In genomic region chr11:126310229-126310991, GRCh38 we compare ENCODE assay signal across 8 cellular contexts. TPM values are rescaled to one million over a fixed set of nuclear protein-coding genes. Genes with fewer than 3 reads are reported as not detected.
DNase-seq lines count a peak whose midpoint lies in the region; ATAC-seq and TF ChIP-seq lines count a peak whose summit lies in the region.

No MANE protein-coding gene starts in this region.

- no peaks in the 10 kb centered on the region for H3K4me1 ChIP-seq in cardiac muscle cell (ENCODE audit: low read depth)

- no peaks in the 10 kb centered on the region for H3K36me3 ChIP-seq in cardiac muscle cell

- TF ChIP-seq CTCF in cardiac muscle cell (IDR thresholded peaks at IDR 0.05; ENCODE audit: low read depth, low read length), result peak; percentile 92

- H3K4me3 ChIP-seq in cardiac muscle cell, result no peak overlapping the region

- H3K9me3 ChIP-seq in cardiac muscle cell (ENCODE audit: low read depth), result no peaks in the 10 kb centered on the region

- H3K27ac ChIP-seq in cardiac muscle cell, result no peak overlapping the region

- ATAC-seq in GM21381 (IDR thresholded peaks at IDR 0.05; ENCODE audit: unreplicated experiment) (peak; percentile 31), SK-N-SH treated with all-trans-retinoic acid at 6 μM for 48 hours (peak; percentile 99), HG02938 (IDR thresholded peaks at IDR 0.05; ENCODE audit: unreplicated experiment) (no peak)

- DNase-seq in COLO668 (lab: John Stamatoyannopoulos, UW; ENCODE audit: unreplicated experiment) (peak; percentile 69), Kasumi-1 (lab: John Stamatoyannopoulos, UW) (peak; percentile 39 to 44), cardiac muscle cell (ENCODE audit: low read depth in 1 of 2, low spot score in 1 of 2) (peak; percentile 85), posterior cingulate gyrus (peak; percentile 62 to 97 (median 82))
- peak; percentile 11 for DNase-seq in activated naive CD8-positive, alpha-beta T cell treated with anti-CD3 and anti-CD28 coated beads, Interleukin-2, amount 50 U/mL, for 16 hours (ENCODE audit: low read depth, low spot score)

- intact Hi-C loops in posterior cingulate gyrus (cut with DNase I), result loop anchor here (1.0 to 5.0 kb wide), 2 partner anchors 42 to 170 kb away; no protein-coding TSS in a partner anchor

- no peaks in the 10 kb centered on the region for H3K27me3 ChIP-seq in cardiac muscle cell

TF ChIP-seq in SK-N-SH treated with all-trans-retinoic acid at 6 μM for 48 hours, 23 proteins besides CTCF, POLR2A, EP300 and RAD21:
- TF ChIP-seq ZFP30 (CRISPR knock-in tag; IDR thresholded peaks at IDR 0.05) (no peak), POU6F1 (CRISPR knock-in tag; IDR thresholded peaks at IDR 0.05; ENCODE audit: borderline replicate concordance, low read depth) (no peak)

RNA-seq across cellular contexts. Expression of gene DCPS, which starts 6.5 kb away (rescaled TPM):
- 13.1 and 16.5 TPM in 2 replicates for total RNA-seq in cardiac muscle cell
- polyA plus RNA-seq in cardiac muscle cell, result 27.0 and 27.4 TPM in 2 replicates

RNA-seq across cellular contexts. Expression of gene TIRAP, which starts 27.5 kb away (rescaled TPM):
- total RNA-seq in cardiac muscle cell, result 4.2 and 6.7 TPM in 2 replicates
- polyA plus RNA-seq in cardiac muscle cell, result 2.4 and 4.9 TPM in 2 replicates

RNA-seq across cellular contexts. Expression of gene FOXRED1, which starts 41.5 kb away (rescaled TPM):
- 38.5 and 38.7 TPM in 2 replicates for total RNA-seq in cardiac muscle cell
- 59.3 and 68.5 TPM in 2 replicates for polyA plus RNA-seq in cardiac muscle cell

RNA-seq across cellular contexts. Expression of gene SRPRA, which starts 41.7 kb away (rescaled TPM):
- total RNA-seq in cardiac muscle cell, result 42.9 and 60.2 TPM in 2 replicates
- 62.1 and 76.6 TPM in 2 replicates for polyA plus RNA-seq in cardiac muscle cell

RNA-seq across cellular contexts. Expression of gene ST3GAL4, which starts 45.1 kb away (rescaled TPM):
- total RNA-seq in cardiac muscle cell, result 21.4 and 25.6 TPM in 2 replicates
- 19.1 and 28.6 TPM in 2 replicates for polyA plus RNA-seq in cardiac muscle cell

Comparison
In these comparisons a context has a peak if more than half of its experiments do, and no peak if none do; other contexts are left out.
1. DNase-seq: peak in every context shown above with its lines; median percentile 85 in cardiac muscle cell; 82 in posterior cingulate gyrus; 69 in COLO668; 42 in Kasumi-1; 11 in activated naive CD8-positive, alpha-beta T cell treated with anti-CD3 and anti-CD28 coated beads, Interleukin-2, amount 50 U/mL, for 16 hours.